ENCODE assay signal across 22 cellular contexts in the genomic region with DNA sequence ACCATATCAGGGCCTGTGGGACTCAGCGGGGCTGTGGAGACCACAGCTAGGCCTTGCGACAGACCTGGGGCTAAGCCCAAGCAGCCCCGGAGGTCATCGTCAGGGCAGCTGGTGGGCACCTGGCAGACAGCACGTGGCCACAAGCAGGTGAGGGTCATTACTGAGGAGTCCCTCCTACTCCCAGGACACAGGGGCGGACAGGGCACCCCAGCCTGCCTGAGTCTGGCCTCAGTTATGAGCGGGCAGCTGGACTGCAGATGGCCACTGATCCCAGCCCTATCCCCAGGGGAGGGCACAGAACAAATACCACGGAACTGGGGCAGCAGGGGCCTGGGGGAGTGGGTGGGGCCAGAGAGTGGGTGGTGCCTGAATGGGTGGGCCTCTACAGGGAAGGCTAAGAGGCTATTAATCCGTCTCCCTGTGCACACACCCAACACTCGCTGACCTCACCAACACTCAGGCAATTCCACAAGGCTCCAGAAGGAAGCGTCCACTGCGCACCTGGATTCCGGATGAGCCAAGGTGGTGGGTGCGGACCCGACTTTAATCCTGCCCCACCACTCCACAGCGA. TPM values are rescaled to one million over a fixed set of nuclear protein-coding genes. Genes with fewer than 3 reads are reported as not detected.
DNase-seq lines count a peak whose midpoint lies in the region; ATAC-seq, FAIRE-seq and TF ChIP-seq lines count a peak whose summit lies in the region.
"Had no signal": no experiment of that assay in that cellular context is flagged by ENCODE, and none has a peak within 500 bp of the region (broad histone marks: within the 10 kb centered on the region; RNA-seq: fewer than 3 reads in every experiment).

No MANE protein-coding gene starts in this region.

- BruUV-seq in HCT116 (replicated peaks; lab: Mats Ljungman, UMichigan), result no TSS peak
- no TSS peak for BruUV-seq in K562 (replicated peaks; lab: Mats Ljungman, UMichigan)

- H3K23ac ChIP-seq in neuronal stem cell (ENCODE audit: low read depth, low read length, poor library complexity), result no peak overlapping the region

- intact Hi-C loops in HCT116 (cut with micrococcal nuclease), result no loop called here
- intact Hi-C loops in K562 (cut with micrococcal nuclease), result no loop called here
- intact Hi-C loops in natural killer cell (cut with micrococcal nuclease), result no loop called here

- H3K4me1 ChIP-seq in HCT116 (ENCODE audit: control insufficient read depth in 1 of 2, insufficient read depth in 2 of 2, low read length in 2 of 2) (peaks cover 17 to 19% of the 10 kb centered on the region in 2 experiments), K562 (replicated peaks in 1 of 2; ENCODE audit: control insufficient read depth in 2 of 2, insufficient read depth in 2 of 2, low read length in 2 of 2) (peaks cover 0 to 60% of the 10 kb centered on the region in 2 experiments; a peak in 2 of 5 replicates), neuronal stem cell (ENCODE audit: control insufficient read depth in 2 of 2, insufficient read depth in 1 of 2, low read depth in 1 of 2, low read length in 2 of 2) (peaks cover 0 to 11% of the 10 kb centered on the region in 2 donors)

- H4K20me1 ChIP-seq in HCT116 (ENCODE audit: insufficient read depth) (no peaks in the 10 kb centered on the region), K562 (replicated peaks; ENCODE audit: control insufficient read depth, insufficient read depth, low read length) (0 out of 2 replicates have a peak, but pooled peaks cover under 1% of the 10 kb centered on the region)

- FAIRE-seq in K562 (lab: Jason Lieb, UNC), result no peak
- FAIRE-seq: G401.6 had no signal

- peak overlapping the region; percentile 60 for H2BK12ac ChIP-seq in neuronal stem cell (ENCODE audit: low read length)

- no peaks in the 10 kb centered on the region for H3K9me3 ChIP-seq in HCT116 (ENCODE audit: control insufficient read depth in 1 of 2, insufficient read depth in 1 of 2, low read depth in 1 of 2, low read length in 2 of 2)
- H3K9me3 ChIP-seq in K562 (replicated peaks; ENCODE audit: control insufficient read depth, insufficient read depth, low read depth, low read length), result no peaks in the 10 kb centered on the region
- H3K9me3 ChIP-seq in neuronal stem cell (replicated peaks in 1 of 2; ENCODE audit: control insufficient read depth in 2 of 2, insufficient read depth in 1 of 2, low read depth in 1 of 2, low read length in 2 of 2), result no peaks in the 10 kb centered on the region
- H3K9me3 ChIP-seq: testis had no signal

- TF ChIP-seq EP300 in K562 (IDR thresholded peaks at IDR 0.05; ENCODE audit: low read length), result no peak

- in situ Hi-C loops in K562 (cut with MboI), result no loop called here

- no peaks in the 10 kb centered on the region for H3K79me2 ChIP-seq in HCT116 (ENCODE audit: insufficient read depth, low read length)
- H3K79me2 ChIP-seq in K562 (ENCODE audit: control insufficient read depth, insufficient read depth, low read length), result no peaks in the 10 kb centered on the region

- H3K4me3 Mint-ChIP-seq in natural killer cell, result no peak overlapping the region
- H3K4me3 Mint-ChIP-seq: activated naive CD8-positive, alpha-beta T cell treated with anti-CD3 and anti-CD28 coated beads, Interleukin-2, amount 50 U/mL, for 24 hours; dendritic cell treated with granulocyte-macrophage colony-stimulating factor and Interleukin-4, amounts not matched to agents 40 ng/mL and 50 ng/mL, for 4 days had no signal

- no peak overlapping the region for H3K14ac ChIP-seq in neuronal stem cell (ENCODE audit: low read length)

- H2BK120ac ChIP-seq in neuronal stem cell (ENCODE audit: low read depth, low read length), result peak overlapping the region; percentile 49

- TF ChIP-seq RAD21 in HCT116 (IDR thresholded peaks at IDR 0.05; ENCODE audit: low read depth) (no peak), K562 (CRISPR knock-in tag; conservative IDR thresholded peaks at IDR 0.05 in 1 of 2, IDR thresholded peaks at IDR 0.05 in 1 of 2) (no peak)

- peak overlapping the region; percentile 54 for H2BK15ac ChIP-seq in neuronal stem cell (ENCODE audit: low read length)

- H3K4me3 ChIP-seq in HCT116 (replicated peaks in 1 of 2; ENCODE audit: low read depth in 1 of 2, low read length in 2 of 2) (no peak overlapping the region), K562 (no peak overlapping the region), neuronal stem cell (ENCODE audit: low read length in 2 of 2) (no peak overlapping the region)
- H3K4me3 ChIP-seq: SK-N-MC, testis had no signal

- peaks cover 5% of the 10 kb centered on the region for H3K79me1 ChIP-seq in neuronal stem cell (ENCODE audit: low read depth, low read length)

- POLR2A ChIA-PET in HCT116 (lab: Charles Lee), result interaction anchor here (1.2 kb wide), 1 partner anchor 11 kb away, joined by 3 read pairs; no protein-coding TSS in a partner anchor
- POLR2A ChIA-PET in K562 (lab: Yijun Ruan, JAX), result no interaction called here

- H3K4me1 Mint-ChIP-seq in natural killer cell, result no peaks in the 10 kb centered on the region
- H3K4me1 Mint-ChIP-seq: activated naive CD8-positive, alpha-beta T cell treated with anti-CD3 and anti-CD28 coated beads, Interleukin-2, amount 50 U/mL, for 24 hours had no signal

- peak overlapping the region; percentile 29 for H2BK5ac ChIP-seq in neuronal stem cell (ENCODE audit: low read length)

- DNase-seq in HCT116 (ENCODE audit: low read depth, low spot score) (no peak), NCI-H187 treated with DMSO at 0.1 percent for 48 hours (lab: John Stamatoyannopoulos, UW) (peak; percentile 34), K562 (ENCODE audit: extremely low read depth in 1 of 4, low spot score in 3 of 4) (peak in 2 of 4 experiments; percentile 50 to 58), neuronal stem cell (ENCODE audit: low spot score) (no peak), H4 (ENCODE audit: low spot score) (no peak), DMS53 (lab: John Stamatoyannopoulos, UW) (no peak), natural killer cell (no peak)
- DNase-seq in stimulated activated CD4-positive, alpha-beta T cell treated with anti-CD3 and anti-CD28 coated beads, Interleukin-2, amount 100 ng/mL, for 24 hours, result no peak
- DNase-seq: activated CD4-positive, CD25-positive, alpha-beta regulatory T cell treated with anti-CD3 and anti-CD28 coated beads, Interleukin-2, amount 50 U/mL, for 72 hours; activated CD8-positive, alpha-beta memory T cell treated with anti-CD3 and anti-CD28 coated beads for 24 hours; activated naive CD8-positive, alpha-beta T cell treated with anti-CD3 and anti-CD28 coated beads, Interleukin-2, amount 50 U/mL, for 24 hours; AML-193; Calu3; Kasumi-1; left ventricle myocardium superior; NCI-H226; testis had no signal

- no peak for TF ChIP-seq POLR2A in HCT116 (IDR thresholded peaks at IDR 0.05; ENCODE audit: borderline replicate concordance, extremely low read depth, insufficient read depth, insufficient read length)
- no peak for TF ChIP-seq POLR2A in K562 (conservative IDR thresholded peaks at IDR 0.05)

- H3K36me3 ChIP-seq in HCT116 (ENCODE audit: control insufficient read depth in 1 of 2, insufficient read depth in 2 of 2, low read length in 2 of 2), result no peaks in the 10 kb centered on the region
- H3K36me3 ChIP-seq in K562 (ENCODE audit: control insufficient read depth, insufficient read depth, low read length), result no peaks in the 10 kb centered on the region
- no peaks in the 10 kb centered on the region for H3K36me3 ChIP-seq in neuronal stem cell (replicated peaks in 1 of 2; ENCODE audit: control insufficient read depth in 2 of 2, insufficient read depth in 2 of 2, low read length in 2 of 2)

- RAD21 ChIA-PET in HCT116 (lab: Charles Lee; ENCODE audit: low non-redundant PET in 1 of 2, low total read pairs in 2 of 2, uncharacterized antibody in 2 of 2, unreplicated experiment in 2 of 2), result no interaction called here

- WGBS in K562 (ENCODE audit: insufficient coverage, low coverage, missing lambda C conversion rate), result 35% methylated on average over 15 of the region's 16 CpGs
- no CpG with 5 or more reads among the region's 16 CpGs for WGBS in neuronal stem cell (ENCODE audit: extremely low coverage in 2 of 2, insufficient read length in 2 of 2, insufficient replicate concordance in 1 of 2), 2 donors

- H3K27me3 ChIP-seq in HCT116 (ENCODE audit: insufficient read depth, low read length) (no peaks in the 10 kb centered on the region), K562 (ENCODE audit: control insufficient read depth in 2 of 2, insufficient read depth in 2 of 2, low read length in 2 of 2) (peaks cover 19 to 65% of the 10 kb centered on the region in 2 experiments), neuronal stem cell (ENCODE audit: control insufficient read depth in 3 of 3, insufficient read depth in 3 of 3, low read depth in 1 of 3, low read length in 3 of 3) (peaks cover 0 to 75% (median 0%) of the 10 kb centered on the region in 3 experiments)
- H3K27me3 ChIP-seq: testis had no signal

- peak overlapping the region; percentile 85 for H2AK5ac ChIP-seq in neuronal stem cell (ENCODE audit: low read depth, low read length)

- H3K9me2 ChIP-seq in HCT116 (ENCODE audit: insufficient read depth), result no peaks in the 10 kb centered on the region

- H3K27ac ChIP-seq in HCT116 (ENCODE audit: low read depth, low read length) (peak overlapping the region; percentile 10; the same call in 1 of the 2 replicates), K562 (ENCODE audit: extremely low read depth, low read depth, low read length) (no peak overlapping the region), neuronal stem cell (replicated peaks; ENCODE audit: low read length) (no peak overlapping the region)
- H3K27ac ChIP-seq: epithelial cell of prostate, SK-N-MC, testis had no signal

- TF ChIP-seq CTCF in HCT116 (IDR thresholded peaks at IDR 0.05 in 2 of 3, conservative IDR thresholded peaks at IDR 0.05 in 1 of 3; ENCODE audit: borderline replicate concordance in 1 of 3, insufficient read depth in 1 of 3, low read depth in 2 of 3, low read length in 2 of 3), result no peak
- TF ChIP-seq CTCF in K562 (IDR thresholded peaks at IDR 0.05 in 2 of 3, conservative IDR thresholded peaks at IDR 0.05 in 1 of 3; ENCODE audit: insufficient read depth in 2 of 3, low read depth in 1 of 3, low read length in 3 of 3), result no peak
- TF ChIP-seq CTCF in natural killer cell (IDR thresholded peaks at IDR 0.05), result no peak

- ATAC-seq in HCT116 (no peak), K562 (peak; percentile 30), natural killer cell (no peak)
- ATAC-seq: activated naive CD8-positive, alpha-beta T cell treated with anti-CD3 and anti-CD28 coated beads, Interleukin-2, amount 50 U/mL, for 24 hours; left ventricle myocardium superior had no signal

- no peak overlapping the region for H2AFZ ChIP-seq in HCT116 (ENCODE audit: low read depth, low read length, poor library complexity, severe bottlenecking)
- no peak overlapping the region for H2AFZ ChIP-seq in K562 (ENCODE audit: low read depth, low read length)
- H2AFZ ChIP-seq in neuronal stem cell (ENCODE audit: low read length), result no peak overlapping the region

- no peaks in the 10 kb centered on the region for H3K9me3 Mint-ChIP-seq in natural killer cell
- H3K9me3 Mint-ChIP-seq: activated naive CD8-positive, alpha-beta T cell treated with anti-CD3 and anti-CD28 coated beads, Interleukin-2, amount 50 U/mL, for 24 hours; dendritic cell treated with granulocyte-macrophage colony-stimulating factor and Interleukin-4, amounts not matched to agents 40 ng/mL and 50 ng/mL, for 4 days had no signal

- H3K4ac ChIP-seq in neuronal stem cell (ENCODE audit: low read length), result no peak overlapping the region

- H3K27ac Mint-ChIP-seq in natural killer cell, result no peak overlapping the region
- H3K27ac Mint-ChIP-seq: activated naive CD8-positive, alpha-beta T cell treated with anti-CD3 and anti-CD28 coated beads, Interleukin-2, amount 50 U/mL, for 24 hours; dendritic cell treated with granulocyte-macrophage colony-stimulating factor and Interleukin-4, amounts not matched to agents 40 ng/mL and 50 ng/mL, for 4 days had no signal

- no peaks in the 10 kb centered on the region for H3K36me3 Mint-ChIP-seq in natural killer cell

- CTCF ChIA-PET in HCT116 (lab: Charles Lee), result interaction anchor here (1.5 kb wide), 1 partner anchor 19 kb away, joined by 3 read pairs; no protein-coding TSS in a partner anchor
- CTCF ChIA-PET in K562 (lab: Yijun Ruan, JAX; ENCODE audit: low intra/inter-chr PET ratio), result no interaction called here

- H3K9me1 ChIP-seq in K562 (ENCODE audit: control insufficient read depth, insufficient read depth, low read length), result no peaks in the 10 kb centered on the region

- H4K8ac ChIP-seq in neuronal stem cell (ENCODE audit: low read depth, low read length), result no peak overlapping the region

- no peak overlapping the region for H3K9ac ChIP-seq in HCT116 (ENCODE audit: low read length)
- H3K9ac ChIP-seq in K562 (ENCODE audit: insufficient read depth in 1 of 2, low read depth in 2 of 2, low read length in 2 of 2), result peak overlapping the region in 1 of 2 experiments; percentile 65; a peak in 2 of 4 replicates
- H3K9ac ChIP-seq in neuronal stem cell (ENCODE audit: low read depth, low read length, poor library complexity), result peak overlapping the region; percentile 44

- peaks cover 6 to 13% of the 10 kb centered on the region in 2 donors for H3K27me3 Mint-ChIP-seq in natural killer cell (ENCODE audit: low read depth in 2 of 2)

- H3K4me2 ChIP-seq in HCT116 (ENCODE audit: low read length), result no peak overlapping the region
- H3K4me2 ChIP-seq in K562 (ENCODE audit: insufficient read depth, low read length), result no peak overlapping the region
- no peak overlapping the region for H3K4me2 ChIP-seq in neuronal stem cell (ENCODE audit: insufficient read depth, low read length, poor library complexity, severe bottlenecking)

- H3K18ac ChIP-seq in neuronal stem cell (ENCODE audit: low read length), result peak overlapping the region; percentile 20

- H4K91ac ChIP-seq in neuronal stem cell (ENCODE audit: low read depth, low read length, poor library complexity), result no peak overlapping the region

RNA-seq across cellular contexts. Expression of a gene that starts 8.5 kb away (rescaled TPM):
- not detected for total RNA-seq in HCT116 (2021; ENCODE audit: unreplicated experiment)
- not detected in 2 replicates for polyA plus RNA-seq in HCT116 (2012)
- total RNA-seq in K562 (2011; cell fraction: chromatin; rRNA removed; ENCODE audit: low replicate concordance), result not detected in 2 replicates
- total RNA-seq in K562 (2011; cell fraction: nucleolus; rRNA removed), result not detected in 2 replicates
- not detected in 2 replicates for total RNA-seq in K562 (2011; cell fraction: nucleoplasm; rRNA removed)
- not detected in 2 replicates for total RNA-seq in K562 (2014; rRNA removed)
- not detected in 2 replicates for total RNA-seq in K562 (2014; rRNA removed; fragmentation: Illumina TruSeq; extraction: Trizol)
- total RNA-seq in K562 (2015; rRNA removed; fragmentation: Illumina TruSeq; extraction: Trizol), result not detected in 2 replicates
- not detected in 2 replicates for total RNA-seq in K562 (2021)
- polyA plus RNA-seq in K562 (2011; rRNA removed), result not detected in 2 replicates
- not detected in 2 replicates for polyA plus RNA-seq in K562 (2011; cell fraction: cytosol; rRNA removed)
- not detected in 2 replicates for polyA plus RNA-seq in K562 (2011; cell fraction: nucleus; rRNA removed)
- not detected in 2 replicates for polyA plus RNA-seq in K562 (2012)
- not detected in 2 replicates for polyA plus RNA-seq in K562 (2014; fragmentation: Illumina TruSeq; extraction: Trizol)
- not detected for polyA plus RNA-seq in K562 (2014; fragmentation: Nextera tagmentation; extraction: Ambion mirVana)
- polyA plus RNA-seq in K562 (2014; rRNA removed), result not detected in 2 replicates
- not detected in 2 replicates for polyA minus RNA-seq in K562 (2011; rRNA and poly(A)+ RNA removed)
- not detected in 2 replicates for polyA minus RNA-seq in K562 (2011; cell fraction: cytosol; rRNA and poly(A)+ RNA removed)
- not detected in 2 replicates for polyA minus RNA-seq in K562 (2011; cell fraction: nucleus; rRNA and poly(A)+ RNA removed)
- polyA plus RNA-seq in neuronal stem cell (2013, experiment 1 of 2), result 1.1 TPM
- 1.1 TPM for polyA plus RNA-seq in neuronal stem cell (2013, experiment 2 of 2)
- total RNA-seq in H4 (2014; rRNA removed; shearing (Covaris generic)), result not detected in 2 replicates
- total RNA-seq in natural killer cell, result not detected
- total RNA-seq: Calu3, left ventricle myocardium superior, osteocyte had no signal

RNA-seq across cellular contexts. Expression of a gene that starts 33.3 kb away (rescaled TPM):
- total RNA-seq in HCT116 (2021; ENCODE audit: unreplicated experiment) (18.3 TPM), K562 (2014; rRNA removed) (21.3 and 24.6 TPM in 2 replicates), K562 (2014; rRNA removed; fragmentation: Illumina TruSeq; extraction: Trizol) (7.6 and 10.0 TPM in 2 replicates), K562 (2015; rRNA removed; fragmentation: Illumina TruSeq; extraction: Trizol) (22.6 and 25.7 TPM in 2 replicates), K562 (2021) (28.6 and 29.5 TPM in 2 replicates), natural killer cell (10 to 100 TPM; 10.8 to 19.9 (median 14.8) TPM)
- 15.9 and 19.5 TPM in 2 replicates for polyA plus RNA-seq in HCT116 (2012)
- total RNA-seq in K562 (2011; cell fraction: chromatin; rRNA removed; ENCODE audit: low replicate concordance), result 12.4 and 30.9 TPM in 2 replicates
- 33.7 and 34.3 TPM in 2 replicates for total RNA-seq in K562 (2011; cell fraction: nucleolus; rRNA removed)
- 21.2 and 21.5 TPM in 2 replicates for total RNA-seq in K562 (2011; cell fraction: nucleoplasm; rRNA removed)
- polyA plus RNA-seq in K562 (2011; rRNA removed) (33.7 and 38.5 TPM in 2 replicates), K562 (2014; fragmentation: Illumina TruSeq; extraction: Trizol) (30.7 and 32.4 TPM in 2 replicates), K562 (2014; fragmentation: Nextera tagmentation; extraction: Ambion mirVana) (10 to 100 TPM in 1 of 2 experiments, 1 to 10 TPM in 1; 5.4 to 15.3 TPM), K562 (2014; rRNA removed) (31.8 and 39.6 TPM in 2 replicates)
- 47.8 and 79.5 TPM in 2 replicates for polyA plus RNA-seq in K562 (2011; cell fraction: cytosol; rRNA removed)
- 23.0 and 23.2 TPM in 2 replicates for polyA plus RNA-seq in K562 (2011; cell fraction: nucleus; rRNA removed)
- polyA plus RNA-seq in K562 (2012), result 41.0 and 47.9 TPM in 2 replicates
- 18.6 and 23.6 TPM in 2 replicates for polyA minus RNA-seq in K562 (2011; rRNA and poly(A)+ RNA removed)
- polyA minus RNA-seq in K562 (2011; cell fraction: cytosol; rRNA and poly(A)+ RNA removed), result 15.5 and 22.4 TPM in 2 replicates
- 13.5 and 23.2 TPM in 2 replicates for polyA minus RNA-seq in K562 (2011; cell fraction: nucleus; rRNA and poly(A)+ RNA removed)
- 18.8 TPM for polyA plus RNA-seq in neuronal stem cell (2013, experiment 1 of 2)
- polyA plus RNA-seq in neuronal stem cell (2013, experiment 2 of 2), result 17.3 TPM
- total RNA-seq in H4 (2014; rRNA removed; shearing (Covaris generic)), result 25.3 and 32.7 TPM in 2 replicates

RNA-seq across cellular contexts. Expression of a gene that starts 37.8 kb away (rescaled TPM):
- 0.59 TPM for total RNA-seq in HCT116 (2021; ENCODE audit: unreplicated experiment)
- 0.21 and 0.36 TPM in 2 replicates for polyA plus RNA-seq in HCT116 (2012)
- total RNA-seq in K562 (2011; cell fraction: chromatin; rRNA removed; ENCODE audit: low replicate concordance), result 74.8 and 124 TPM in 2 replicates
- total RNA-seq in K562 (2011; cell fraction: nucleolus; rRNA removed), result 45.5 and 47.0 TPM in 2 replicates
- 60.7 and 73.0 TPM in 2 replicates for total RNA-seq in K562 (2011; cell fraction: nucleoplasm; rRNA removed)
- 94.6 and 105 TPM in 2 replicates for total RNA-seq in K562 (2014; rRNA removed)
- total RNA-seq in K562 (2014; rRNA removed; fragmentation: Illumina TruSeq; extraction: Trizol), result 120 and 136 TPM in 2 replicates
- 96.2 and 98.5 TPM in 2 replicates for total RNA-seq in K562 (2015; rRNA removed; fragmentation: Illumina TruSeq; extraction: Trizol)
- total RNA-seq in K562 (2021), result 97.6 and 105 TPM in 2 replicates
- polyA plus RNA-seq in K562 (2011; rRNA removed), result 172 and 203 TPM in 2 replicates
- 38.8 and 60.1 TPM in 2 replicates for polyA plus RNA-seq in K562 (2011; cell fraction: cytosol; rRNA removed)
- 161 and 234 TPM in 2 replicates for polyA plus RNA-seq in K562 (2011; cell fraction: nucleus; rRNA removed)
- polyA plus RNA-seq in K562 (2012), result 64.7 and 79.1 TPM in 2 replicates
- 99.2 and 109 TPM in 2 replicates for polyA plus RNA-seq in K562 (2014; fragmentation: Illumina TruSeq; extraction: Trizol)
- 10 to 100 TPM; 25.4 to 36.7 TPM for polyA plus RNA-seq in K562 (2014; fragmentation: Nextera tagmentation; extraction: Ambion mirVana)
- polyA plus RNA-seq in K562 (2014; rRNA removed), result 136 and 153 TPM in 2 replicates
- polyA minus RNA-seq in K562 (2011; rRNA and poly(A)+ RNA removed), result 102 and 105 TPM in 2 replicates
- 36.7 and 46.0 TPM in 2 replicates for polyA minus RNA-seq in K562 (2011; cell fraction: cytosol; rRNA and poly(A)+ RNA removed)
- 36.9 and 49.4 TPM in 2 replicates for polyA minus RNA-seq in K562 (2011; cell fraction: nucleus; rRNA and poly(A)+ RNA removed)
- polyA plus RNA-seq in neuronal stem cell (2013, experiment 1 of 2), result 1.5 TPM
- polyA plus RNA-seq in neuronal stem cell (2013, experiment 2 of 2), result 1.8 TPM
- 2.8 and 9.0 TPM in 2 replicates for total RNA-seq in H4 (2014; rRNA removed; shearing (Covaris generic))
- total RNA-seq in natural killer cell, result not detected
- total RNA-seq: Calu3, left ventricle myocardium superior had no signal

RNA-seq across cellular contexts. Expression of a gene that starts 44.7 kb away (rescaled TPM):
- 0.93 TPM for total RNA-seq in HCT116 (2021; ENCODE audit: unreplicated experiment)
- polyA plus RNA-seq in HCT116 (2012), result 0.17 and 0.29 TPM in 2 replicates
- total RNA-seq in K562 (2011; cell fraction: chromatin; rRNA removed; ENCODE audit: low replicate concordance), result 0.58 TPM in 1 of 2 replicates, not detected in the other
- 1.6 and 1.8 TPM in 2 replicates for total RNA-seq in K562 (2011; cell fraction: nucleolus; rRNA removed)
- total RNA-seq in K562 (2011; cell fraction: nucleoplasm; rRNA removed), result 1.4 TPM in 1 of 2 replicates, not detected in the other
- 0.33 TPM in 1 of 2 replicates, not detected in the other for total RNA-seq in K562 (2014; rRNA removed)
- 0.58 and 0.64 TPM in 2 replicates for total RNA-seq in K562 (2014; rRNA removed; fragmentation: Illumina TruSeq; extraction: Trizol)
- total RNA-seq in K562 (2015; rRNA removed; fragmentation: Illumina TruSeq; extraction: Trizol), result 0.38 and 0.51 TPM in 2 replicates
- 0.58 and 0.86 TPM in 2 replicates for total RNA-seq in K562 (2021)
- 0.09 and 0.11 TPM in 2 replicates for polyA plus RNA-seq in K562 (2011; rRNA removed)
- polyA plus RNA-seq in K562 (2011; cell fraction: cytosol; rRNA removed), result 0.03 TPM in 1 of 2 replicates, not detected in the other
- 0.64 and 0.84 TPM in 2 replicates for polyA plus RNA-seq in K562 (2011; cell fraction: nucleus; rRNA removed)
- 0.13 and 0.24 TPM in 2 replicates for polyA plus RNA-seq in K562 (2012)
- 0.10 TPM in 1 of 2 replicates, not detected in the other for polyA plus RNA-seq in K562 (2014; fragmentation: Illumina TruSeq; extraction: Trizol)
- under 1 TPM; 0.04 TPM for polyA plus RNA-seq in K562 (2014; fragmentation: Nextera tagmentation; extraction: Ambion mirVana)
- polyA plus RNA-seq in K562 (2014; rRNA removed), result 0.08 TPM in 1 of 2 replicates, not detected in the other
- polyA minus RNA-seq in K562 (2011; rRNA and poly(A)+ RNA removed), result 0.49 and 0.60 TPM in 2 replicates
- polyA minus RNA-seq in K562 (2011; cell fraction: cytosol; rRNA and poly(A)+ RNA removed), result not detected in 2 replicates
- 1.8 and 1.9 TPM in 2 replicates for polyA minus RNA-seq in K562 (2011; cell fraction: nucleus; rRNA and poly(A)+ RNA removed)
- polyA plus RNA-seq in neuronal stem cell (2013, experiment 1 of 2), result 0.06 TPM
- polyA plus RNA-seq in neuronal stem cell (2013, experiment 2 of 2), result 0.04 TPM
- not detected in 2 replicates for total RNA-seq in H4 (2014; rRNA removed; shearing (Covaris generic))
- not detected for total RNA-seq in natural killer cell
- total RNA-seq: Calu3 had no signal

RNA-seq across cellular contexts. Expression of a gene that starts 49.6 kb away (rescaled TPM):
- total RNA-seq in HCT116 (2021; ENCODE audit: unreplicated experiment) (273 TPM), K562 (2014; rRNA removed) (527 and 595 TPM in 2 replicates), K562 (2014; rRNA removed; fragmentation: Illumina TruSeq; extraction: Trizol) (134 and 149 TPM in 2 replicates), K562 (2015; rRNA removed; fragmentation: Illumina TruSeq; extraction: Trizol) (228 and 241 TPM in 2 replicates), K562 (2021) (239 and 265 TPM in 2 replicates), natural killer cell (10 to 100 TPM; 54.5 to 61.1 (median 59.5) TPM)
- 353 and 368 TPM in 2 replicates for polyA plus RNA-seq in HCT116 (2012)
- 23.1 and 36.2 TPM in 2 replicates for total RNA-seq in K562 (2011; cell fraction: chromatin; rRNA removed; ENCODE audit: low replicate concordance)
- 30.7 and 34.7 TPM in 2 replicates for total RNA-seq in K562 (2011; cell fraction: nucleolus; rRNA removed)
- total RNA-seq in K562 (2011; cell fraction: nucleoplasm; rRNA removed), result 29.8 and 36.9 TPM in 2 replicates
- polyA plus RNA-seq in K562 (2011; rRNA removed) (69.3 and 98.6 TPM in 2 replicates), K562 (2014; fragmentation: Illumina TruSeq; extraction: Trizol) (161 and 217 TPM in 2 replicates), K562 (2014; fragmentation: Nextera tagmentation; extraction: Ambion mirVana) (100 to 1,000 TPM in 1 of 2 experiments, 10 to 100 TPM in 1; 81.5 to 101 TPM), K562 (2014; rRNA removed) (294 and 372 TPM in 2 replicates)
- polyA plus RNA-seq in K562 (2011; cell fraction: cytosol; rRNA removed), result 131 and 284 TPM in 2 replicates
- polyA plus RNA-seq in K562 (2011; cell fraction: nucleus; rRNA removed), result 120 and 169 TPM in 2 replicates
- 158 and 278 TPM in 2 replicates for polyA plus RNA-seq in K562 (2012)
- 104 and 114 TPM in 2 replicates for polyA minus RNA-seq in K562 (2011; rRNA and poly(A)+ RNA removed)
- polyA minus RNA-seq in K562 (2011; cell fraction: cytosol; rRNA and poly(A)+ RNA removed), result 172 and 191 TPM in 2 replicates
- polyA minus RNA-seq in K562 (2011; cell fraction: nucleus; rRNA and poly(A)+ RNA removed), result 14.4 and 25.9 TPM in 2 replicates
- polyA plus RNA-seq in neuronal stem cell (2013, experiment 1 of 2), result 135 TPM
- 129 TPM for polyA plus RNA-seq in neuronal stem cell (2013, experiment 2 of 2)
- total RNA-seq in H4 (2014; rRNA removed; shearing (Covaris generic)), result 360 and 447 TPM in 2 replicates
